Comparison of ENCODE assay signal across 22 cellular contexts in the genomic region with DNA sequence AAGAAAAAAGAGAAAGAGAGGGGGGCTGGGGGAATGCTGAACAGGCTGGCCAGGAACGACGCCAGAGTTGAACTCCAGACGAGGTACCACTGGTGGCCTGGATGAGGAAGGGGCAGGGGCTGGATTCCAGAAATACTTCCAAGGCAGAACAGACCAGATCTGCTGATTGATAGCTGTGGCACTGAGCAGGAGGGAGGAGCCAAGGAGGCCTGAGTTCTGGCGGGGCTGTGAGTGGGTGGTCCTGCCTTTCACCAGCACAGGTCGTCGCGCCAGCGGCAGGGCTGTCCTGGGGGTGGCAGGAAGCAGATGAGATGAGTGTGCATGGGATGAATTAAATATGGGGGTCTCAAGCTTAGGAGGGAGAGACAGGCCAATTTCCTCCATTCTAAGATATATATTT. TPM values are rescaled to one million over a fixed set of nuclear protein-coding genes. Genes with fewer than 3 reads are reported as not detected.
A peak's percentile ranks its signal among the peaks of the same experiment; 100 is the strongest.
DNase-seq lines count a peak whose midpoint lies in the region; ATAC-seq and TF ChIP-seq lines count a peak whose summit lies in the region.
"Had no signal": no experiment of that assay in that cellular context is flagged by ENCODE, and none has a peak within 500 bp of the region (broad histone marks: within the 10 kb centered on the region; RNA-seq: fewer than 3 reads in every experiment).

No MANE protein-coding gene starts in this region.

- H3K9me3 Mint-ChIP-seq in GM23338, result no peaks in the 10 kb centered on the region
- H3K9me3 Mint-ChIP-seq in progenitor cell of endocrine pancreas (ENCODE audit: low read depth), result no peaks in the 10 kb centered on the region

- H3K4me3 ChIP-seq in GM23338, result no peak overlapping the region
- H3K4me3 ChIP-seq: ascending aorta, lung, right lobe of liver, SJSA1 had no signal

- no peaks in the 10 kb centered on the region; the same call in 1 of the 2 replicates for H3K4me1 ChIP-seq in GM23338 (ENCODE audit: insufficient read depth)
- H3K4me1 ChIP-seq: right lobe of liver had no signal

- H3K36me3 ChIP-seq in GM23338 (ENCODE audit: insufficient read depth), result no peaks in the 10 kb centered on the region
- H3K36me3 ChIP-seq: ascending aorta, right lobe of liver, SJSA1 had no signal

- H3K27ac Mint-ChIP-seq in GM23338, result peak overlapping the region; percentile 43; the same call in 1 of the 2 replicates
- peak overlapping the region; percentile 82 for H3K27ac Mint-ChIP-seq in progenitor cell of endocrine pancreas

- H3K36me3 Mint-ChIP-seq in GM23338 (ENCODE audit: low read depth) (no peaks in the 10 kb centered on the region), progenitor cell of endocrine pancreas (ENCODE audit: insufficient read depth) (no peaks in the 10 kb centered on the region)

- DNase-seq in GM23338 (ENCODE audit: low spot score) (peak; percentile 93), amniotic epithelial cell (ENCODE audit: low read depth) (peak; percentile 13), left kidney (ENCODE audit: low read depth, low spot score) (peak; percentile 87), progenitor cell of endocrine pancreas (ENCODE audit: low spot score, unreplicated experiment) (no peak), glomerular visceral epithelial cell (ENCODE audit: extremely low spot score) (no peak)
- DNase-seq: activated CD4-positive, alpha-beta T cell treated with anti-CD3 and anti-CD28 coated beads for 4 hours; activated CD8-positive, alpha-beta memory T cell treated with anti-CD3 and anti-CD28 coated beads, Interleukin-2, amount 50 U/mL, for 4 hours; activated gamma-delta T cell treated with Interleukin-2 at 50 U/mL for 16 hours; MV-4-11; NCI-H2029; NCI-H526 treated with DMSO at 0.1 percent for 48 hours; nucleus accumbens; OCI-M1; right lobe of liver had no signal

- H2AFZ ChIP-seq in GM23338, result 0 out of 2 replicates have a peak overlapping the region, but pooled peaks have one; percentile 2

- H3K79me2 ChIP-seq in GM23338 (replicated peaks; ENCODE audit: insufficient read depth), result no peaks in the 10 kb centered on the region

- TF ChIP-seq CTCF in GM23338 (conservative IDR thresholded peaks at IDR 0.05; ENCODE audit: low read depth in 2 of 2) (no peak), progenitor cell of endocrine pancreas (IDR thresholded peaks at IDR 0.05; ENCODE audit: unreplicated experiment) (no peak)

- H3K27me3 Mint-ChIP-seq in GM23338 (ENCODE audit: insufficient read depth, low read depth, poor library complexity) (peaks cover 19% of the 10 kb centered on the region), progenitor cell of endocrine pancreas (peaks cover 9% of the 10 kb centered on the region)

- H3K4me2 ChIP-seq in GM23338, result 0 out of 2 replicates have a peak overlapping the region, but pooled peaks have one; percentile 3

- no peaks in the 10 kb centered on the region for H4K20me1 ChIP-seq in GM23338 (replicated peaks; ENCODE audit: insufficient read depth)

- H3K27ac ChIP-seq in GM23338 (ENCODE audit: low read depth), result no peak overlapping the region
- H3K27ac ChIP-seq: ascending aorta, right lobe of liver, SJSA1 had no signal

- H3K27me3 ChIP-seq in GM23338 (ENCODE audit: insufficient read depth), result no peaks in the 10 kb centered on the region
- H3K27me3 ChIP-seq: ascending aorta, right lobe of liver, SJSA1 had no signal

- H3K9me2 ChIP-seq in GM23338 (ENCODE audit: insufficient read depth), result no peaks in the 10 kb centered on the region

- H3K4me1 Mint-ChIP-seq in GM23338 (peaks cover 12% of the 10 kb centered on the region), progenitor cell of endocrine pancreas (ENCODE audit: low read depth) (peaks cover 21% of the 10 kb centered on the region)

- H3K4me3 Mint-ChIP-seq in GM23338, result peak overlapping the region; percentile 43; the same call in 2 of the 3 replicates
- H3K4me3 Mint-ChIP-seq in progenitor cell of endocrine pancreas (ENCODE audit: low read depth), result no peak overlapping the region

- peak; percentile 89 for ATAC-seq in GM23338
- no peak for ATAC-seq in HG02870 (IDR thresholded peaks at IDR 0.05; ENCODE audit: unreplicated experiment)
- no peak for ATAC-seq in HG03097 (IDR thresholded peaks at IDR 0.05; ENCODE audit: low FRiP score, unreplicated experiment)
- ATAC-seq: right lobe of liver had no signal

- 0 out of 2 replicates have a peak, but pooled peaks cover 2% of the 10 kb centered on the region for H3F3A ChIP-seq in GM23338 (replicated peaks; ENCODE audit: low read depth)

TF ChIP-seq in GM23338, 12 proteins besides CTCF, POLR2A, EP300 and RAD21:
- TF ChIP-seq POLR2AphosphoS5 (IDR thresholded peaks at IDR 0.05; ENCODE audit: low read depth) (peak; percentile 24; the same call in 1 of the 2 replicates), NANOG (IDR thresholded peaks at IDR 0.05; ENCODE audit: borderline replicate concordance) (no peak)

RNA-seq across cellular contexts. Expression of a gene that starts 5.5 kb away (rescaled TPM):
- total RNA-seq in GM23338 (2014; rRNA removed; shearing (Covaris generic)), result not detected in 2 replicates
- polyA plus RNA-seq in GM23338 (2016; fragmentation: Nextera tagmentation; extraction: Ambion mirVana), result not detected in 2 replicates
- not detected in 2 replicates for total RNA-seq in progenitor cell of endocrine pancreas
- total RNA-seq: ascending aorta, epithelial cell of proximal tubule, G401, right lobe of liver, SJSA1 had no signal

RNA-seq across cellular contexts. Expression of a gene that starts 19.2 kb away (rescaled TPM):
- not detected in 2 replicates for total RNA-seq in GM23338 (2014; rRNA removed; shearing (Covaris generic))
- polyA plus RNA-seq in GM23338 (2016; fragmentation: Nextera tagmentation; extraction: Ambion mirVana), result not detected in 2 replicates
- total RNA-seq in progenitor cell of endocrine pancreas, result not detected in 2 replicates
- total RNA-seq: ascending aorta, epithelial cell of proximal tubule, frontal cortex, G401, lung, right lobe of liver, SJSA1 had no signal
- polyA plus RNA-seq: lung had no signal

Comparison
In these comparisons a context has a peak if more than half of its experiments do, and no peak if none do; other contexts are left out.
1. DNase-seq: peak in GM23338 (single experiment), amniotic epithelial cell (single experiment) and left kidney (single experiment); none in progenitor cell of endocrine pancreas (single experiment) and glomerular visceral epithelial cell (single experiment).